ENCODE assay signal across 1 cellular context in the genomic region with DNA sequence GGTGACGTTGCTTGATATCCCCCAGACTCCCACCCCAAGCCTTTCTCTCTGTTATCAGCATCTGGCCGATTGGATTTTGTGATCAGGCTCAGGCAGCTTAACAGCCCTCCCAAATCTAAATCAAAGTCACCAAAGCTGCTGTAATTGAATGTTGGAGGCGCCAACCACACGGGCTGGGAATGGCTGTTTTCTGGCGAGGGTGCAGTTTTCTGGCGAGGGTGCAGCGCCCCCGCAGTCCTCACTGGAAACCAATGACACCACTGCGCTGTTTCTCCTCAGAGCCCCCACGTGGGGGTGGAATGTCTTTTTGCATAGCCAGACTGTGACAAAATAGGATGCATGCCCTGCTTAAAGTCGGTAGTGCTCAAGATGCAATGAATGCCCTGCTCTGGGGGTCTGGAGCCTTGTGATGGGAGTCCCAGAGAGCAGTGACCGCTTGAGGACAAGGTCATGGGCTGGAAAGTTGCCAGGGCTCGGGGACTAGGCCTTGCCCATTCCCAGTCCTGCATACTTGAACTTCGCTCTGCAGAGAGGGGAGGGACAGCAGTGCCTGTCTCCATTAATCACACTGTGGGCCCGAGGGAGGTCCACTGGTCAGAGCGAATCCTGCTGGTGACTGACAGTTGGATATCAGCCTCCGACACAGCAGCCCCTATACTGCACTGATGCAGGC.
TF ChIP-seq lines count a peak whose summit lies in the region.

No MANE protein-coding gene starts in this region.

TF ChIP-seq in HepG2, 621 proteins besides CTCF, POLR2A, EP300 and RAD21 (continued from another document and continues in another):
- TF ChIP-seq, protein P1, sequence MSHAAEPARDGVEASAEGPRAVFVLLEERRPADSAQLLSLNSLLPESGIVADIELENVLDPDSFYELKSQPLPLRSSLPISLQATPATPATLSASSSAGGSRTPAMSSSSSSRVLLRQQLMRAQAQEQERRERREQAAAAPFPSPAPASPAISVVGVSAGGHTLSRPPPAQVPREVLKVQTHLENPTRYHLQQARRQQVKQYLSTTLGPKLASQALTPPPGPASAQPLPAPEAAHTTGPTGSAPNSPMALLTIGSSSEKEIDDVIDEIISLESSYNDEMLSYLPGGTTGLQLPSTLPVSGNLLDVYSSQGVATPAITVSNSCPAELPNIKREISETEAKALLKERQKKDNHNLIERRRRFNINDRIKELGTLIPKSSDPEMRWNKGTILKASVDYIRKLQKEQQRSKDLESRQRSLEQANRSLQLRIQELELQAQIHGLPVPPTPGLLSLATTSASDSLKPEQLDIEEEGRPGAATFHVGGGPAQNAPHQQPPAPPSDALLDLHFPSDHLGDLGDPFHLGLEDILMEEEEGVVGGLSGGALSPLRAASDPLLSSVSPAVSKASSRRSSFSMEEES (CRISPR knock-in tag; IDR thresholded peaks at IDR 0.05): no peak
- TF ChIP-seq ETV5 (CRISPR knock-in tag; IDR thresholded peaks at IDR 0.05; ENCODE audit: borderline replicate concordance) (no peak), NKX3-1 (CRISPR knock-in tag; IDR thresholded peaks at IDR 0.05) (no peak), DNMT1 (CRISPR knock-in tag; IDR thresholded peaks at IDR 0.05) (no peak), KDM3A (CRISPR knock-in tag; IDR thresholded peaks at IDR 0.05; ENCODE audit: low read depth) (peak; percentile 32; the same call in 1 of the 2 replicates), TBX2 (CRISPR knock-in tag; IDR thresholded peaks at IDR 0.05; ENCODE audit: borderline replicate concordance) (no peak), ZNF160 (CRISPR knock-in tag; IDR thresholded peaks at IDR 0.05) (no peak), HNF4G (IDR thresholded peaks at IDR 0.05; ENCODE audit: borderline replicate concordance, low read depth, low read length) (peak; percentile 55; the same call in 1 of the 2 replicates), HNF4G (CRISPR knock-in tag; IDR thresholded peaks at IDR 0.05; ENCODE audit: borderline replicate concordance, low read depth) (peak; percentile 54; the same call in 1 of the 2 replicates), ATRX (CRISPR knock-in tag; IDR thresholded peaks at IDR 0.05; ENCODE audit: borderline replicate concordance) (no peak), ZNF12 (CRISPR knock-in tag; IDR thresholded peaks at IDR 0.05) (no peak), ZNF30 (CRISPR knock-in tag; IDR thresholded peaks at IDR 0.05) (no peak), MZF1 (CRISPR knock-in tag; IDR thresholded peaks at IDR 0.05; ENCODE audit: borderline replicate concordance) (no peak), ZSCAN20 (CRISPR knock-in tag; IDR thresholded peaks at IDR 0.05; ENCODE audit: borderline replicate concordance) (no peak), ZNF180 (CRISPR knock-in tag; IDR thresholded peaks at IDR 0.05; ENCODE audit: borderline replicate concordance, low read depth) (no peak), KDM6A (CRISPR knock-in tag; IDR thresholded peaks at IDR 0.05; ENCODE audit: low read depth) (peak; percentile 25; the same call in 1 of the 2 replicates), HMG20B (CRISPR knock-in tag; conservative IDR thresholded peaks at IDR 0.05) (no peak), ZNF850 (CRISPR knock-in tag; conservative IDR thresholded peaks at IDR 0.05) (no peak), TBL1XR1 (IDR thresholded peaks at IDR 0.05; ENCODE audit: borderline replicate concordance, low read length, partially characterized antibody) (peak; percentile 11), SAFB2 (CRISPR knock-in tag; IDR thresholded peaks at IDR 0.05; ENCODE audit: borderline replicate concordance, low read depth) (no peak), ZFP1 (CRISPR knock-in tag; IDR thresholded peaks at IDR 0.05) (0 out of 2 replicates have a peak, but pooled peaks have one; percentile 26), ZNF567 (CRISPR knock-in tag; IDR thresholded peaks at IDR 0.05; ENCODE audit: borderline replicate concordance) (no peak; the same call in 1 of the 2 replicates), ZNF703 (CRISPR knock-in tag; IDR thresholded peaks at IDR 0.05; ENCODE audit: borderline replicate concordance) (no peak), ZNF232 (CRISPR knock-in tag; IDR thresholded peaks at IDR 0.05; ENCODE audit: borderline replicate concordance) (no peak), TEAD3 (CRISPR knock-in tag; optimal IDR thresholded peaks at IDR 0.05; ENCODE audit: borderline replicate concordance) (peak; percentile 79), ZMAT3 (CRISPR knock-in tag; conservative IDR thresholded peaks at IDR 0.05) (no peak), ZNF367 (CRISPR knock-in tag; IDR thresholded peaks at IDR 0.05; ENCODE audit: borderline replicate concordance) (no peak), ZNF543 (CRISPR knock-in tag; IDR thresholded peaks at IDR 0.05) (peak; percentile 51; the same call in 1 of the 2 replicates), FOXJ3 (CRISPR knock-in tag; IDR thresholded peaks at IDR 0.05; ENCODE audit: borderline replicate concordance) (no peak)
- TF ChIP-seq, protein P2, sequence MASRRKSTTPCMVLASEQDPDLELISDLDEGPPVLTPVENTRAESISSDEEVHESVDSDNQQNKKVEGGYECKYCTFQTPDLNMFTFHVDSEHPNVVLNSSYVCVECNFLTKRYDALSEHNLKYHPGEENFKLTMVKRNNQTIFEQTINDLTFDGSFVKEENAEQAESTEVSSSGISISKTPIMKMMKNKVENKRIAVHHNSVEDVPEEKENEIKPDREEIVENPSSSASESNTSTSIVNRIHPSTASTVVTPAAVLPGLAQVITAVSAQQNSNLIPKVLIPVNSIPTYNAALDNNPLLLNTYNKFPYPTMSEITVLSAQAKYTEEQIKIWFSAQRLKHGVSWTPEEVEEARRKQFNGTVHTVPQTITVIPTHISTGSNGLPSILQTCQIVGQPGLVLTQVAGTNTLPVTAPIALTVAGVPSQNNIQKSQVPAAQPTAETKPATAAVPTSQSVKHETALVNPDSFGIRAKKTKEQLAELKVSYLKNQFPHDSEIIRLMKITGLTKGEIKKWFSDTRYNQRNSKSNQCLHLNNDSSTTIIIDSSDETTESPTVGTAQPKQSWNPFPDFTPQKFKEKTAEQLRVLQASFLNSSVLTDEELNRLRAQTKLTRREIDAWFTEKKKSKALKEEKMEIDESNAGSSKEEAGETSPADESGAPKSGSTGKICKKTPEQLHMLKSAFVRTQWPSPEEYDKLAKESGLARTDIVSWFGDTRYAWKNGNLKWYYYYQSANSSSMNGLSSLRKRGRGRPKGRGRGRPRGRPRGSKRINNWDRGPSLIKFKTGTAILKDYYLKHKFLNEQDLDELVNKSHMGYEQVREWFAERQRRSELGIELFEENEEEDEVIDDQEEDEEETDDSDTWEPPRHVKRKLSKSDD (CRISPR knock-in tag; IDR thresholded peaks at IDR 0.05; ENCODE audit: low read depth): peak; percentile 55; the same call in 1 of the 2 replicates
- TF ChIP-seq, protein P3, sequence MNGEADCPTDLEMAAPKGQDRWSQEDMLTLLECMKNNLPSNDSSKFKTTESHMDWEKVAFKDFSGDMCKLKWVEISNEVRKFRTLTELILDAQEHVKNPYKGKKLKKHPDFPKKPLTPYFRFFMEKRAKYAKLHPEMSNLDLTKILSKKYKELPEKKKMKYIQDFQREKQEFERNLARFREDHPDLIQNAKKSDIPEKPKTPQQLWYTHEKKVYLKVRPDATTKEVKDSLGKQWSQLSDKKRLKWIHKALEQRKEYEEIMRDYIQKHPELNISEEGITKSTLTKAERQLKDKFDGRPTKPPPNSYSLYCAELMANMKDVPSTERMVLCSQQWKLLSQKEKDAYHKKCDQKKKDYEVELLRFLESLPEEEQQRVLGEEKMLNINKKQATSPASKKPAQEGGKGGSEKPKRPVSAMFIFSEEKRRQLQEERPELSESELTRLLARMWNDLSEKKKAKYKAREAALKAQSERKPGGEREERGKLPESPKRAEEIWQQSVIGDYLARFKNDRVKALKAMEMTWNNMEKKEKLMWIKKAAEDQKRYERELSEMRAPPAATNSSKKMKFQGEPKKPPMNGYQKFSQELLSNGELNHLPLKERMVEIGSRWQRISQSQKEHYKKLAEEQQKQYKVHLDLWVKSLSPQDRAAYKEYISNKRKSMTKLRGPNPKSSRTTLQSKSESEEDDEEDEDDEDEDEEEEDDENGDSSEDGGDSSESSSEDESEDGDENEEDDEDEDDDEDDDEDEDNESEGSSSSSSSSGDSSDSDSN (CRISPR knock-in tag; IDR thresholded peaks at IDR 0.05): no peak; the same call in 1 of the 2 replicates
- TF ChIP-seq, protein P4, sequence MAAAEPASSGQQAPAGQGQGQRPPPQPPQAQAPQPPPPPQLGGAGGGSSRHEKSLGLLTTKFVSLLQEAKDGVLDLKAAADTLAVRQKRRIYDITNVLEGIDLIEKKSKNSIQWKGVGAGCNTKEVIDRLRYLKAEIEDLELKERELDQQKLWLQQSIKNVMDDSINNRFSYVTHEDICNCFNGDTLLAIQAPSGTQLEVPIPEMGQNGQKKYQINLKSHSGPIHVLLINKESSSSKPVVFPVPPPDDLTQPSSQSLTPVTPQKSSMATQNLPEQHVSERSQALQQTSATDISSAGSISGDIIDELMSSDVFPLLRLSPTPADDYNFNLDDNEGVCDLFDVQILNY (CRISPR knock-in tag; conservative IDR thresholded peaks at IDR 0.05): no peak
- TF ChIP-seq, protein P5, sequence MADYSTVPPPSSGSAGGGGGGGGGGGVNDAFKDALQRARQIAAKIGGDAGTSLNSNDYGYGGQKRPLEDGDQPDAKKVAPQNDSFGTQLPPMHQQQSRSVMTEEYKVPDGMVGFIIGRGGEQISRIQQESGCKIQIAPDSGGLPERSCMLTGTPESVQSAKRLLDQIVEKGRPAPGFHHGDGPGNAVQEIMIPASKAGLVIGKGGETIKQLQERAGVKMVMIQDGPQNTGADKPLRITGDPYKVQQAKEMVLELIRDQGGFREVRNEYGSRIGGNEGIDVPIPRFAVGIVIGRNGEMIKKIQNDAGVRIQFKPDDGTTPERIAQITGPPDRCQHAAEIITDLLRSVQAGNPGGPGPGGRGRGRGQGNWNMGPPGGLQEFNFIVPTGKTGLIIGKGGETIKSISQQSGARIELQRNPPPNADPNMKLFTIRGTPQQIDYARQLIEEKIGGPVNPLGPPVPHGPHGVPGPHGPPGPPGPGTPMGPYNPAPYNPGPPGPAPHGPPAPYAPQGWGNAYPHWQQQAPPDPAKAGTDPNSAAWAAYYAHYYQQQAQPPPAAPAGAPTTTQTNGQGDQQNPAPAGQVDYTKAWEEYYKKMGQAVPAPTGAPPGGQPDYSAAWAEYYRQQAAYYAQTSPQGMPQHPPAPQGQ (CRISPR knock-in tag; IDR thresholded peaks at IDR 0.05; ENCODE audit: borderline replicate concordance): no peak
- TF ChIP-seq, protein P6, sequence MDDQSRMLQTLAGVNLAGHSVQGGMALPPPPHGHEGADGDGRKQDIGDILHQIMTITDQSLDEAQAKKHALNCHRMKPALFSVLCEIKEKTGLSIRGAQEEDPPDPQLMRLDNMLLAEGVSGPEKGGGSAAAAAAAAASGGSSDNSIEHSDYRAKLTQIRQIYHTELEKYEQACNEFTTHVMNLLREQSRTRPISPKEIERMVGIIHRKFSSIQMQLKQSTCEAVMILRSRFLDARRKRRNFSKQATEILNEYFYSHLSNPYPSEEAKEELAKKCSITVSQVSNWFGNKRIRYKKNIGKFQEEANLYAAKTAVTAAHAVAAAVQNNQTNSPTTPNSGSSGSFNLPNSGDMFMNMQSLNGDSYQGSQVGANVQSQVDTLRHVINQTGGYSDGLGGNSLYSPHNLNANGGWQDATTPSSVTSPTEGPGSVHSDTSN (CRISPR knock-in tag; IDR thresholded peaks at IDR 0.05; ENCODE audit: borderline replicate concordance): no peak
- TF ChIP-seq, protein P7, sequence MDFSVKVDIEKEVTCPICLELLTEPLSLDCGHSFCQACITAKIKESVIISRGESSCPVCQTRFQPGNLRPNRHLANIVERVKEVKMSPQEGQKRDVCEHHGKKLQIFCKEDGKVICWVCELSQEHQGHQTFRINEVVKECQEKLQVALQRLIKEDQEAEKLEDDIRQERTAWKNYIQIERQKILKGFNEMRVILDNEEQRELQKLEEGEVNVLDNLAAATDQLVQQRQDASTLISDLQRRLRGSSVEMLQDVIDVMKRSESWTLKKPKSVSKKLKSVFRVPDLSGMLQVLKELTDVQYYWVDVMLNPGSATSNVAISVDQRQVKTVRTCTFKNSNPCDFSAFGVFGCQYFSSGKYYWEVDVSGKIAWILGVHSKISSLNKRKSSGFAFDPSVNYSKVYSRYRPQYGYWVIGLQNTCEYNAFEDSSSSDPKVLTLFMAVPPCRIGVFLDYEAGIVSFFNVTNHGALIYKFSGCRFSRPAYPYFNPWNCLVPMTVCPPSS (IDR thresholded peaks at IDR 0.05): no peak
